In genomic region chr6:45696738-45697137, GRCh38 we compare ENCODE assay signal across 30 cellular contexts.
DNase-seq lines count a peak whose midpoint lies in the region; ATAC-seq, FAIRE-seq and TF ChIP-seq lines count a peak whose summit lies in the region.
"Had no signal": no experiment of that assay in that cellular context is flagged by ENCODE, and none has a peak within 500 bp of the region (broad histone marks: within the 10 kb centered on the region; RNA-seq: fewer than 3 reads in every experiment).

No MANE protein-coding gene starts in this region.

- H3K27me3 ChIP-seq in GM23248 (replicated peaks; ENCODE audit: insufficient read depth) = no peaks in the 10 kb centered on the region
- H3K27me3 ChIP-seq in GM12878 (replicated peaks in 1 of 2; ENCODE audit: control insufficient read depth in 2 of 2, insufficient read depth in 2 of 2, low read length in 1 of 2) = no peaks in the 10 kb centered on the region; a peak in 1 of 4 replicates
- no peaks in the 10 kb centered on the region for H3K27me3 ChIP-seq in osteoblast (ENCODE audit: insufficient read depth, low read length)
- H3K27me3 ChIP-seq: adrenal gland, right lobe of liver had no signal

- ATAC-seq in GM12878 (peak; percentile 34), HG02938 (IDR thresholded peaks at IDR 0.05; ENCODE audit: unreplicated experiment) (no peak), HG02852 (IDR thresholded peaks at IDR 0.05; ENCODE audit: unreplicated experiment) (no peak)
- ATAC-seq: activated CD8-positive, alpha-beta memory T cell treated with anti-CD3 and anti-CD28 coated beads, Interleukin-2, amount 10 ng/mL, durations not matched to agents 7 days and 5 days; left cardiac atrium; right lobe of liver had no signal

- H2AFZ ChIP-seq in GM23248 (no peak overlapping the region), GM12878 (ENCODE audit: control insufficient read depth, low read depth, low read length) (no peak overlapping the region), osteoblast (ENCODE audit: low read length) (no peak overlapping the region)
- H2AFZ ChIP-seq: parathyroid adenoma had no signal

- H4K20me1 ChIP-seq in GM23248 (ENCODE audit: insufficient read depth) (no peaks in the 10 kb centered on the region), GM12878 (ENCODE audit: control insufficient read depth, insufficient read depth) (no peaks in the 10 kb centered on the region), osteoblast (ENCODE audit: insufficient read depth, low read length) (no peaks in the 10 kb centered on the region)

- H3K9me3 ChIP-seq in GM23248 (ENCODE audit: low read depth) = no peaks in the 10 kb centered on the region
- H3K9me3 ChIP-seq in GM12878 (replicated peaks; ENCODE audit: control insufficient read depth, insufficient read depth, low read length) = peaks cover 3% of the 10 kb centered on the region; the same call in 2 of the 3 replicates
- H3K9me3 ChIP-seq in osteoblast (ENCODE audit: low read depth, low read length) = no peaks in the 10 kb centered on the region
- H3K9me3 ChIP-seq: adrenal gland, right lobe of liver had no signal

- H3K9me2 ChIP-seq in GM23248 (ENCODE audit: insufficient read depth) = no peaks in the 10 kb centered on the region

- H3K79me2 ChIP-seq in GM23248 (ENCODE audit: insufficient read depth) (no peaks in the 10 kb centered on the region), GM12878 (ENCODE audit: control insufficient read depth, insufficient read depth, low read length) (no peaks in the 10 kb centered on the region), osteoblast (ENCODE audit: insufficient read depth, low read length) (no peaks in the 10 kb centered on the region)
- H3K79me2 ChIP-seq: parathyroid adenoma had no signal

- intact Hi-C loops in GM12878 (cut with micrococcal nuclease; ENCODE audit: unreplicated experiment) = loop anchor here (2.0 kb wide), 1 partner anchor 14 kb away; no protein-coding TSS in a partner anchor

- SMC1A ChIA-PET in GM12878 (lab: Charles Lee; ENCODE audit: uncharacterized antibody, unreplicated experiment) = no interaction called here

- H3K9ac ChIP-seq in GM23248 = no peak overlapping the region
- no peak overlapping the region for H3K9ac ChIP-seq in GM12878 (ENCODE audit: control insufficient read depth, insufficient read depth, low read length)
- H3K9ac ChIP-seq: KMS-11, parathyroid adenoma had no signal

- DNase-seq in GM23248 (no peak), M059J (ENCODE audit: low read depth) (peak; percentile 48), GM12878 (ENCODE audit: low read depth, low spot score) (no peak), osteoblast (ENCODE audit: insufficient read length, low spot score, missing footprints) (no peak), LoVo (ENCODE audit: low spot score) (no peak)
- DNase-seq: activated CD4-positive, alpha-beta T cell treated with anti-CD3 and anti-CD28 coated beads, Interleukin-2, amount 10 ng/mL, durations not matched to agents 24 days and 14 days; activated CD8-positive, alpha-beta memory T cell treated with anti-CD3 and anti-CD28 coated beads, Interleukin-2, amount 10 ng/mL, durations not matched to agents 7 days and 5 days; activated naive CD4-positive, alpha-beta T cell; activated T-cell treated with anti-CD3 and anti-CD28 coated beads, Interleukin-2, amount 50 U/mL, for 48 hours; adrenal gland; DMS79 treated with DMSO at 0.1 percent for 48 hours; effector CD4-positive, alpha-beta T cell; erythroblast; left cardiac atrium; NCI-H1048; NCI-H1694 treated with DMSO at 0.1 percent for 48 hours; NCI-H524 treated with DMSO at 0.1 percent for 48 hours; NK-92 treated with Interleukin-12 subunit alpha and Interleukin-12 subunit beta, amount 100 ng/mL, for 24 hours; right lobe of liver; SHP77; stimulated activated CD4-positive, alpha-beta T cell treated with anti-CD3 and anti-CD28 coated beads, Interleukin-4, amount 100 ng/mL, for 24 hours had no signal

- no peak overlapping the region for H3K4me2 ChIP-seq in GM23248 (ENCODE audit: unreplicated experiment)
- H3K4me2 ChIP-seq in GM12878 (ENCODE audit: control insufficient read depth, insufficient read depth) = no peak overlapping the region
- no peak overlapping the region for H3K4me2 ChIP-seq in osteoblast (ENCODE audit: insufficient read depth, low read length)
- H3K4me2 ChIP-seq: KMS-11 had no signal

- H3K36me3 ChIP-seq in GM23248 (ENCODE audit: low read depth) = no peaks in the 10 kb centered on the region
- no peaks in the 10 kb centered on the region for H3K36me3 ChIP-seq in GM12878 (ENCODE audit: control insufficient read depth in 2 of 2, insufficient read depth in 2 of 2, low read length in 1 of 2)
- no peaks in the 10 kb centered on the region for H3K36me3 ChIP-seq in osteoblast (ENCODE audit: insufficient read depth, low read length)
- H3K36me3 ChIP-seq: adrenal gland, right lobe of liver had no signal

- BruUV-seq in GM12878 (replicated peaks; lab: Mats Ljungman, UMichigan) = no TSS peak

- H3K4me3 ChIP-seq in GM23248 (no peak overlapping the region), GM12878 (no peak overlapping the region), osteoblast (ENCODE audit: insufficient read depth, low read length) (no peak overlapping the region)
- H3K4me3 ChIP-seq: adrenal gland, right lobe of liver had no signal

- in situ Hi-C loops in GM23248 (cut with MboI) (no loop called here), GM12878 (cut with MboI) (no loop called here)

- H3K27ac ChIP-seq in GM23248 = peak overlapping the region; percentile 95
- no peak overlapping the region for H3K27ac ChIP-seq in GM12878 (ENCODE audit: control insufficient read depth, insufficient read depth)
- peak overlapping the region; percentile 89 for H3K27ac ChIP-seq in osteoblast (ENCODE audit: low read depth, low read length)
- H3K27ac ChIP-seq: adrenal gland, C4-2B, KMS-11, parathyroid adenoma, right lobe of liver, VCaP had no signal

- TF ChIP-seq CTCF in GM12878 (IDR thresholded peaks at IDR 0.05 in 2 of 3, conservative IDR thresholded peaks at IDR 0.05 in 1 of 3; ENCODE audit: control insufficient read depth in 2 of 3, extremely low read depth in 1 of 3, insufficient read depth in 1 of 3, low read depth in 3 of 3, low read length in 3 of 3) (no peak), osteoblast (IDR thresholded peaks at IDR 0.05; ENCODE audit: extremely low read depth, low read depth, low read length) (no peak)

- POLR2A ChIA-PET in GM12878 (lab: Charles Lee) = interaction anchor here (1.4 kb wide), 1 partner anchor 11 kb away, joined by 3 read pairs; no protein-coding TSS in a partner anchor

- H3F3A ChIP-seq in GM23248 (ENCODE audit: insufficient read depth) = peaks cover 32% of the 10 kb centered on the region

- no peak for TF ChIP-seq RAD21 in GM12878 (IDR thresholded peaks at IDR 0.05; ENCODE audit: insufficient read depth, low read depth, low read length)

- CTCF ChIA-PET in GM12878 (lab: Yijun Ruan, JAX) = no interaction called here

- RAD21 ChIA-PET in GM12878 (lab: Charles Lee; ENCODE audit: unreplicated experiment) = interaction anchor here (1.6 kb wide), 1 partner anchor 18 kb away, joined by 6 read pairs; no protein-coding TSS in a partner anchor

- H3K4me1 ChIP-seq in GM23248 (ENCODE audit: insufficient read depth) (peaks cover 33% of the 10 kb centered on the region), GM12878 (ENCODE audit: control insufficient read depth, insufficient read depth, low read length) (no peaks in the 10 kb centered on the region; the same call in 1 of the 2 replicates), osteoblast (ENCODE audit: insufficient read depth, low read length) (peaks cover 18% of the 10 kb centered on the region)
- H3K4me1 ChIP-seq: adrenal gland, parathyroid adenoma, right lobe of liver had no signal

- TF ChIP-seq EP300 in GM12878 (IDR thresholded peaks at IDR 0.05; ENCODE audit: borderline replicate concordance in 1 of 2, control insufficient read depth in 1 of 2, low read depth in 2 of 2, low read length in 2 of 2) = no peak

- no peak for TF ChIP-seq POLR2A in GM12878 (IDR thresholded peaks at IDR 0.05; ENCODE audit: low read depth, low read length)

- WGBS in GM23248 (ENCODE audit: low coverage in 1 of 2, low lambda C conversion rate in 2 of 2, missing lambda C conversion rate in 2 of 2), 2 experiments = 94 to 100% methylated on average over 1 of the region's 1 CpG
- 76% methylated on average over 1 of the region's 1 CpG for WGBS in GM12878 (ENCODE audit: insufficient coverage, insufficient replicate concordance, low lambda C conversion rate, missing lambda C conversion rate)

- FAIRE-seq in GM12878 (lab: Jason Lieb, UNC) = no peak
- FAIRE-seq: colon, frontal cortex, urothelium cell line had no signal

TF ChIP-seq in GM12878, 131 proteins besides CTCF, POLR2A, EP300 and RAD21:
- TF ChIP-seq PBX3 (IDR thresholded peaks at IDR 0.05; ENCODE audit: insufficient replicate concordance, low read depth, low read length) = no peak
- peak; percentile 32; the same call in 1 of the 2 replicates for TF ChIP-seq SPI1 (IDR thresholded peaks at IDR 0.05; ENCODE audit: borderline replicate concordance, insufficient read depth, low read depth, low read length)
TF ChIP-seq in GM12878: peak in this region for 1.
